Comparison of ENCODE assay signal across 14 cellular contexts in genomic region chr11:27837895-27838563, GRCh38.
DNase-seq lines count a peak whose midpoint lies in the region; ATAC-seq, FAIRE-seq and TF ChIP-seq lines count a peak whose summit lies in the region.
"Had no signal": no experiment of that assay in that cellular context is flagged by ENCODE, and none has a peak within 500 bp of the region (broad histone marks: within the 10 kb centered on the region; RNA-seq: fewer than 3 reads in every experiment).

No MANE protein-coding gene starts in this region.

- no peak for ATAC-seq in HepG2
- ATAC-seq in right lobe of liver = no peak
- ATAC-seq in GM21825 (IDR thresholded peaks at IDR 0.05; ENCODE audit: unreplicated experiment) = peak; percentile 91
- peak; percentile 61 for ATAC-seq in HG03280 (IDR thresholded peaks at IDR 0.05; ENCODE audit: unreplicated experiment)
- ATAC-seq: activated T-cell treated with anti-CD3 and anti-CD28 coated beads, Interleukin-2, amount 50 U/mL, for 72 hours had no signal

- in situ Hi-C loops in HepG2 (cut with HindIII; ENCODE audit: extremely low pct_ligation_motif_present, low pct_unique_long_range_greater_than_20kb) = no loop called here
- in situ Hi-C loops in KBM-7 (cut with MboI; ENCODE audit: low pct_unique_long_range_greater_than_20kb, low sequenced_read_pairs) = no loop called here

- H3K4me3 ChIP-seq in HepG2 (replicated peaks in 1 of 3; ENCODE audit: insufficient read depth in 1 of 3, low read depth in 2 of 3, low read length in 3 of 3) (no peak overlapping the region), right lobe of liver (no peak overlapping the region)
- H3K4me3 ChIP-seq: cardiac muscle cell, PC-9 had no signal

- TF ChIP-seq EP300 in HepG2 (IDR thresholded peaks at IDR 0.05; ENCODE audit: low read depth in 2 of 2, low read length in 2 of 2) = no peak
- no peak for TF ChIP-seq EP300 in HepG2 (CRISPR knock-in tag; IDR thresholded peaks at IDR 0.05; ENCODE audit: borderline replicate concordance)

- no peaks in the 10 kb centered on the region for H3K4me1 ChIP-seq in HepG2 (ENCODE audit: insufficient read depth, low read length)
- no peaks in the 10 kb centered on the region for H3K4me1 ChIP-seq in right lobe of liver

- H3K9me3 ChIP-seq in HepG2 (ENCODE audit: low read length) (no peaks in the 10 kb centered on the region), right lobe of liver (no peaks in the 10 kb centered on the region)

- no peak overlapping the region for H3K27ac ChIP-seq in HepG2 (ENCODE audit: extremely low read length, insufficient read depth, low read length)
- no peak overlapping the region for H3K27ac ChIP-seq in right lobe of liver
- H3K27ac ChIP-seq: cardiac muscle cell, PC-9 had no signal

- H3K79me2 ChIP-seq in HepG2 (ENCODE audit: insufficient read depth, low read length) = no peaks in the 10 kb centered on the region

- H3K4me2 ChIP-seq in HepG2 (ENCODE audit: low read depth, low read length) = no peak overlapping the region
- H3K4me2 ChIP-seq: PC-9 had no signal

- TF ChIP-seq POLR2A in HepG2 (IDR thresholded peaks at IDR 0.05; ENCODE audit: insufficient read depth in 1 of 2, low read depth in 2 of 2, low read length in 2 of 2) (no peak), right lobe of liver (IDR thresholded peaks at IDR 0.05) (no peak)

- BruUV-seq in HepG2 (replicated peaks; lab: Mats Ljungman, UMichigan) = no TSS peak

- intact Hi-C loops in HepG2 (cut with micrococcal nuclease; ENCODE audit: unreplicated experiment) (no loop called here), right lobe of liver (cut with DNase I) (no loop called here)

- H3K27me3 ChIP-seq in HepG2 (ENCODE audit: control insufficient read depth in 1 of 2, insufficient read depth in 2 of 2, low read length in 2 of 2) (no peaks in the 10 kb centered on the region), right lobe of liver (no peaks in the 10 kb centered on the region)
- H3K27me3 ChIP-seq: cardiac muscle cell had no signal

- H4K20me1 ChIP-seq in HepG2 (ENCODE audit: insufficient read depth, low read length) = no peaks in the 10 kb centered on the region

- TF ChIP-seq RAD21 in HepG2 (CRISPR knock-in tag; IDR thresholded peaks at IDR 0.05) = no peak

- DNase-seq in HepG2 (ENCODE audit: low spot score) = no peak
- no peak for DNase-seq in right lobe of liver
- DNase-seq in COR-L47 (lab: John Stamatoyannopoulos, UW) = no peak
- no peak for DNase-seq in DMS 273 (lab: John Stamatoyannopoulos, UW; ENCODE audit: unreplicated experiment)
- DNase-seq in KBM-7 = no peak
- no peak for DNase-seq in NCI-H2107 treated with DMSO at 0.1 percent for 48 hours (lab: John Stamatoyannopoulos, UW; ENCODE audit: unreplicated experiment)
- DNase-seq: activated T-cell treated with anti-CD3 and anti-CD28 coated beads, Interleukin-2, amount 50 U/mL, for 72 hours; erythroblast; NCI-H1105 treated with DMSO at 0.1 percent for 48 hours; PC-9 had no signal

- no peak for FAIRE-seq in HepG2 (lab: Jason Lieb, UNC)
- FAIRE-seq: A204.1 had no signal

- H3K36me3 ChIP-seq in HepG2 (replicated peaks in 1 of 2; ENCODE audit: control insufficient read depth in 1 of 2, insufficient read depth in 2 of 2, low read length in 2 of 2) (no peaks in the 10 kb centered on the region), right lobe of liver (no peaks in the 10 kb centered on the region)
- H3K36me3 ChIP-seq: cardiac muscle cell had no signal

- 0% methylated on average over 2 of the region's 2 CpGs for WGBS in HepG2 (ENCODE audit: low lambda C conversion rate)
- 15% methylated on average over 1 of the region's 2 CpGs for WGBS in right lobe of liver (ENCODE audit: insufficient coverage, low coverage, low lambda C conversion rate, missing lambda C conversion rate)

- no peak overlapping the region for H3K9ac ChIP-seq in HepG2 (ENCODE audit: insufficient read depth, low read depth, low read length)

- POLR2A ChIA-PET in HepG2 (lab: Yijun Ruan, JAX) = no interaction called here

- TF ChIP-seq CTCF in HepG2 (CRISPR knock-in tag; IDR thresholded peaks at IDR 0.05) (no peak), right lobe of liver (IDR thresholded peaks at IDR 0.05) (no peak)

- CTCF ChIA-PET in HepG2 (lab: Yijun Ruan, JAX; ENCODE audit: low intra/inter-chr PET ratio, low total read pairs) = no interaction called here

- no peak overlapping the region for H2AFZ ChIP-seq in HepG2 (ENCODE audit: low read length)
- H2AFZ ChIP-seq: PC-9 had no signal

TF ChIP-seq in HepG2, 621 proteins besides CTCF, POLR2A, EP300 and RAD21:
- TF ChIP-seq ZNF761 (CRISPR knock-in tag; conservative IDR thresholded peaks at IDR 0.05) (no peak), HNRNPK (IDR thresholded peaks at IDR 0.05; ENCODE audit: low read depth, low read length, poor library complexity, severe bottlenecking) (peak; percentile 58)
TF ChIP-seq in HepG2: peak in this region for 1.

Comparison
In these comparisons a context has a peak if more than half of its experiments do, and no peak if none do; other contexts are left out.
1. ATAC-seq: peak in GM21825 (single experiment) and HG03280 (single experiment); none in HepG2 (single experiment) and right lobe of liver (0 of 4).